ENCODE assay signal across 10 cellular contexts in genomic region chr10:79082631-79083581, GRCh38. TPM values are rescaled to one million over a fixed set of nuclear protein-coding genes. Genes with fewer than 3 reads are reported as not detected.
DNase-seq lines count a peak whose midpoint lies in the region; ATAC-seq and TF ChIP-seq lines count a peak whose summit lies in the region.
"Had no signal": no experiment of that assay in that cellular context is flagged by ENCODE, and none has a peak within 500 bp of the region (broad histone marks: within the 10 kb centered on the region; RNA-seq: fewer than 3 reads in every experiment).

No MANE protein-coding gene starts in this region.

- peaks cover 98% of the 10 kb centered on the region for H3K79me2 ChIP-seq in PC-3 (ENCODE audit: low read length)
- peaks cover 98% of the 10 kb centered on the region for H3K79me2 ChIP-seq in neural progenitor cell (ENCODE audit: low read depth)

- H3K27me3 ChIP-seq in BLaER1 treated with 17β-estradiol and CSF1 and Interleukin-3, amounts not matched to agents 10 nM and 100 nM = no peaks in the 10 kb centered on the region
- H3K27me3 ChIP-seq in PC-3 (ENCODE audit: low read length) (no peaks in the 10 kb centered on the region), neural progenitor cell (no peaks in the 10 kb centered on the region)

- H3K4me1 Mint-ChIP-seq in endothelial cell (ENCODE audit: unreplicated experiment) (peaks cover 42% of the 10 kb centered on the region), neural progenitor cell (peaks cover 74% of the 10 kb centered on the region)

- POLR2A ChIA-PET in PC-3 (lab: Charles Lee; ENCODE audit: unreplicated experiment) = no interaction called here

- H3K9me3 Mint-ChIP-seq in endothelial cell (ENCODE audit: unreplicated experiment) (no peaks in the 10 kb centered on the region), neural progenitor cell (no peaks in the 10 kb centered on the region)
- H3K9me3 Mint-ChIP-seq: CD8-positive, alpha-beta T cell had no signal

- H3K36me3 Mint-ChIP-seq in endothelial cell (ENCODE audit: low read depth, unreplicated experiment) (peaks cover 4% of the 10 kb centered on the region), neural progenitor cell (peaks cover 3% of the 10 kb centered on the region)
- H3K36me3 Mint-ChIP-seq: CD8-positive, alpha-beta T cell had no signal

- peak overlapping the region in 5 of 10 experiments; percentile 46 to 62 (median 55); a peak in 8 of 20 replicates for H3K4me3 ChIP-seq in BLaER1 treated with 17β-estradiol and CSF1 and Interleukin-3, amounts not matched to agents 10 nM and 100 nM
- H3K4me3 ChIP-seq in PC-3 (ENCODE audit: low read length) = no peak overlapping the region
- no peak overlapping the region for H3K4me3 ChIP-seq in neural progenitor cell

- no peaks in the 10 kb centered on the region for H3K9me3 ChIP-seq in BLaER1 treated with 17β-estradiol and CSF1 and Interleukin-3, amounts not matched to agents 10 nM and 100 nM (replicated peaks in 1 of 11)
- H3K9me3 ChIP-seq in PC-3 (ENCODE audit: low read length) (no peaks in the 10 kb centered on the region), neural progenitor cell (ENCODE audit: low read depth) (no peaks in the 10 kb centered on the region)

- H3K27me3 Mint-ChIP-seq in endothelial cell (ENCODE audit: unreplicated experiment) = peaks cover 11% of the 10 kb centered on the region
- peaks cover 5% of the 10 kb centered on the region for H3K27me3 Mint-ChIP-seq in neural progenitor cell (ENCODE audit: insufficient read depth, low read depth)

- H4K20me1 ChIP-seq in BLaER1 treated with 17β-estradiol and CSF1 and Interleukin-3, amounts not matched to agents 10 nM and 100 nM = peaks cover 38 to 100% (median 80%) of the 10 kb centered on the region in 11 experiments
- H4K20me1 ChIP-seq in PC-3 (ENCODE audit: low read length) (peaks cover 73% of the 10 kb centered on the region), neural progenitor cell (ENCODE audit: low read depth) (peaks cover 100% of the 10 kb centered on the region)

- ATAC-seq in PC-3 = no peak
- ATAC-seq in GM18520 (IDR thresholded peaks at IDR 0.05; ENCODE audit: unreplicated experiment) = no peak
- ATAC-seq in left colon = no peak
- ATAC-seq: CD8-positive, alpha-beta T cell had no signal

- CTCF ChIA-PET in PC-3 (lab: Charles Lee) = no interaction called here

- peak; percentile 51 for DNase-seq in PC-3
- DNase-seq in endothelial cell (ENCODE audit: low spot score) = no peak
- DNase-seq in neural progenitor cell (ENCODE audit: low spot score) = no peak
- DNase-seq in NCI-H748 (lab: John Stamatoyannopoulos, UW; ENCODE audit: unreplicated experiment) = no peak
- DNase-seq in stimulated activated CD4-positive, alpha-beta T cell treated with anti-CD3 and anti-CD28 coated beads, Interleukin-4, amount 100 ng/mL, for 1 hour = no peak
- DNase-seq in left colon = no peak
- DNase-seq: activated CD4-positive, alpha-beta T cell treated with anti-CD3 and anti-CD28 coated beads for 1 hour; CD8-positive, alpha-beta T cell had no signal

- H3F3A ChIP-seq in PC-3 (ENCODE audit: low read length, unreplicated experiment) = no peaks in the 10 kb centered on the region
- H3F3A ChIP-seq in neural progenitor cell (ENCODE audit: low read depth) = no peaks in the 10 kb centered on the region

- H3K4me1 ChIP-seq in BLaER1 treated with 17β-estradiol and CSF1 and Interleukin-3, amounts not matched to agents 10 nM and 100 nM = peaks cover 95 to 100% (median 100%) of the 10 kb centered on the region in 10 experiments
- H3K4me1 ChIP-seq in PC-3 (ENCODE audit: insufficient read depth, low read length) (peaks cover 57% of the 10 kb centered on the region), neural progenitor cell (peaks cover 4% of the 10 kb centered on the region)

- no peaks in the 10 kb centered on the region for H3K9me2 ChIP-seq in PC-3 (replicated peaks; ENCODE audit: low read length)

- H2AFZ ChIP-seq in PC-3 (ENCODE audit: low read length) (no peak overlapping the region), neural progenitor cell (replicated peaks) (no peak overlapping the region)

- no TSS peak for BruUV-seq in PC-3 (replicated peaks; lab: Mats Ljungman, UMichigan)

- peaks cover 0 to 1% (median 0%) of the 10 kb centered on the region in 11 experiments; a peak in 1 of 22 replicates for H3K36me3 ChIP-seq in BLaER1 treated with 17β-estradiol and CSF1 and Interleukin-3, amounts not matched to agents 10 nM and 100 nM
- H3K36me3 ChIP-seq in PC-3 (ENCODE audit: low read depth, low read length) = 0 out of 2 replicates have a peak, but pooled peaks cover 2% of the 10 kb centered on the region
- no peaks in the 10 kb centered on the region for H3K36me3 ChIP-seq in neural progenitor cell

- peak overlapping the region; percentile 73 to 91 (median 83) for H3K9ac ChIP-seq in BLaER1 treated with 17β-estradiol and CSF1 and Interleukin-3, amounts not matched to agents 10 nM and 100 nM
- H3K9ac ChIP-seq in PC-3 (ENCODE audit: low read length) (peak overlapping the region; percentile 38; the same call in 1 of the 2 replicates), neural progenitor cell (no peak overlapping the region)

- no peak for TF ChIP-seq CTCF in PC-3 (conservative IDR thresholded peaks at IDR 0.05; ENCODE audit: low read depth, low read length)
- no peak for TF ChIP-seq CTCF in endothelial cell (IDR thresholded peaks at IDR 0.05; ENCODE audit: unreplicated experiment)
- TF ChIP-seq CTCF in neural progenitor cell (IDR thresholded peaks at IDR 0.05) = no peak

- peak overlapping the region; percentile 90 to 98 (median 97) for H3K27ac ChIP-seq in BLaER1 treated with 17β-estradiol and CSF1 and Interleukin-3, amounts not matched to agents 10 nM and 100 nM
- H3K27ac ChIP-seq in PC-3 (ENCODE audit: low read length) (peak overlapping the region; percentile 72), neural progenitor cell (no peak overlapping the region)

- H3K4me3 Mint-ChIP-seq in endothelial cell (ENCODE audit: unreplicated experiment) = peak overlapping the region; percentile 14
- H3K4me3 Mint-ChIP-seq in neural progenitor cell = no peak overlapping the region
- H3K4me3 Mint-ChIP-seq: CD8-positive, alpha-beta T cell had no signal

- intact Hi-C loops in PC-3 (cut with micrococcal nuclease) (no loop called here), left colon (cut with DNase I, micrococcal nuclease) (no loop called here)

- H3K27ac Mint-ChIP-seq in endothelial cell (ENCODE audit: unreplicated experiment) (peak overlapping the region; percentile 99), neural progenitor cell (peak overlapping the region; percentile 47)

- H3K4me2 ChIP-seq in BLaER1 treated with 17β-estradiol and CSF1 and Interleukin-3, amounts not matched to agents 10 nM and 100 nM = peak overlapping the region; percentile 83 to 100 (median 97)
- no peak overlapping the region for H3K4me2 ChIP-seq in PC-3 (ENCODE audit: low read length)
- H3K4me2 ChIP-seq in neural progenitor cell = no peak overlapping the region

RNA-seq across cellular contexts. Expression of gene ZMIZ1, which starts 14.1 kb away (rescaled TPM):
- total RNA-seq in PC-3 (2014; rRNA removed) = 55.4 and 84.2 TPM in 2 replicates
- 102 TPM for total RNA-seq in endothelial cell (ENCODE audit: unreplicated experiment)
- total RNA-seq in neural progenitor cell (ENCODE audit: low replicate concordance) = 5.8 and 12.3 TPM in 2 replicates
- 10 to 100 TPM; 50.7 to 63.9 TPM for total RNA-seq in left colon

Comparison
In these comparisons a context has a peak if more than half of its experiments do, and no peak if none do; other contexts are left out.
1. H3K4me2 ChIP-seq: peak in BLaER1 treated with 17β-estradiol and CSF1 and Interleukin-3, amounts not matched to agents 10 nM and 100 nM (11 of 11); none in PC-3 (single experiment) and neural progenitor cell (single experiment).